In genomic region chr12:29398495-29398894, GRCh38 we compare ENCODE assay signal across 29 cellular contexts. TPM values are rescaled to one million over a fixed set of nuclear protein-coding genes. Genes with fewer than 3 reads are reported as not detected.
DNase-seq lines count a peak whose midpoint lies in the region; ATAC-seq lines count a peak whose summit lies in the region.
"Had no signal": no experiment of that assay in that cellular context is flagged by ENCODE, and none has a peak within 500 bp of the region (broad histone marks: within the 10 kb centered on the region; RNA-seq: fewer than 3 reads in every experiment).

No MANE protein-coding gene starts in this region.

- H3K4me3 ChIP-seq in naive thymus-derived CD4-positive, alpha-beta T cell (ENCODE audit: low read length): no peak overlapping the region
- H3K4me3 ChIP-seq: esophagus squamous epithelium, pancreas, PC-9, sigmoid colon had no signal

- no peaks in the 10 kb centered on the region for H3K36me3 ChIP-seq in naive thymus-derived CD4-positive, alpha-beta T cell (ENCODE audit: control insufficient read depth in 2 of 3, insufficient read depth in 3 of 3, low read length in 3 of 3)
- H3K36me3 ChIP-seq: esophagus squamous epithelium, pancreas, sigmoid colon had no signal

- ATAC-seq in GM18519 (IDR thresholded peaks at IDR 0.05; ENCODE audit: low FRiP score, unreplicated experiment) (peak; percentile 64), GM21390 (IDR thresholded peaks at IDR 0.05; ENCODE audit: unreplicated experiment) (peak; percentile 61), HG03039 (IDR thresholded peaks at IDR 0.05; ENCODE audit: unreplicated experiment) (peak; percentile 72)
- peak; percentile 68 for ATAC-seq in stimulated activated memory B cell treated with anti-CD40 and anti-IgM and Interleukin-4, amounts not matched to agents 10 μg/mL and 1 μg/mL and 100 μg/mL, for 72 hours
- ATAC-seq in naive thymus-derived CD4-positive, alpha-beta T cell: no peak
- ATAC-seq: activated CD8-positive, alpha-beta T cell treated with anti-CD3 and anti-CD28 coated beads for 36 hours; activated T-cell treated with anti-CD3 and anti-CD28 coated beads, Interleukin-2, amount 50 U/mL, for 4 hours; natural killer cell; pancreas; stimulated activated naive CD8-positive, alpha-beta T cell treated with anti-CD3 and anti-CD28 coated beads, Interleukin-15, Interleukin-2, amounts not matched to agents 100 U/mL and 50 U/mL, for 24 hours; T-helper 17 cell had no signal

- no peaks in the 10 kb centered on the region for H3K9me3 Mint-ChIP-seq in stimulated activated memory B cell treated with anti-CD40 and anti-IgM and Interleukin-4, amounts not matched to agents 10 μg/mL and 1 μg/mL and 100 μg/mL, for 72 hours
- H3K9me3 Mint-ChIP-seq in naive thymus-derived CD4-positive, alpha-beta T cell: no peaks in the 10 kb centered on the region
- H3K9me3 Mint-ChIP-seq: activated CD8-positive, alpha-beta T cell treated with anti-CD3 and anti-CD28 coated beads for 36 hours; activated T-cell treated with anti-CD3 and anti-CD28 coated beads, Interleukin-2, amount 50 U/mL, for 4 hours; natural killer cell had no signal

- H3K36me3 Mint-ChIP-seq in stimulated activated memory B cell treated with anti-CD40 and anti-IgM and Interleukin-4, amounts not matched to agents 10 μg/mL and 1 μg/mL and 100 μg/mL, for 72 hours: no peaks in the 10 kb centered on the region
- no peaks in the 10 kb centered on the region for H3K36me3 Mint-ChIP-seq in naive thymus-derived CD4-positive, alpha-beta T cell
- H3K36me3 Mint-ChIP-seq: natural killer cell had no signal

- H3K9me3 ChIP-seq in naive thymus-derived CD4-positive, alpha-beta T cell (ENCODE audit: control insufficient read depth in 2 of 3, low read length in 3 of 3): no peaks in the 10 kb centered on the region
- H3K9me3 ChIP-seq: esophagus squamous epithelium, pancreas, sigmoid colon had no signal

- POLR2A ChIA-PET in naive thymus-derived CD4-positive, alpha-beta T cell (lab: Charles Lee): interaction anchor here (0.7 kb wide), 1 partner anchor 28 kb away, joined by 3 read pairs; no protein-coding TSS in a partner anchor

- no peak overlapping the region for H3K27ac ChIP-seq in naive thymus-derived CD4-positive, alpha-beta T cell (ENCODE audit: low read depth, low read length)
- H3K27ac ChIP-seq: esophagus squamous epithelium, pancreas, PC-9, sigmoid colon had no signal

- H3K27me3 Mint-ChIP-seq in stimulated activated memory B cell treated with anti-CD40 and anti-IgM and Interleukin-4, amounts not matched to agents 10 μg/mL and 1 μg/mL and 100 μg/mL, for 72 hours: peaks cover 9% of the 10 kb centered on the region
- peaks cover 0 to 41% (median 8%) of the 10 kb centered on the region in 5 donors for H3K27me3 Mint-ChIP-seq in naive thymus-derived CD4-positive, alpha-beta T cell

- no peak for DNase-seq in naive thymus-derived CD4-positive, alpha-beta T cell
- DNase-seq in NCI-H2196 (lab: John Stamatoyannopoulos, UW; ENCODE audit: unreplicated experiment): no peak
- no peak for DNase-seq in stimulated activated CD4-positive, alpha-beta T cell treated with anti-CD3 and anti-CD28 coated beads, Interleukin-4, amount 100 ng/mL, for 4 hours
- DNase-seq: activated CD4-positive, CD25-positive, alpha-beta regulatory T cell; activated CD8-positive, alpha-beta T cell treated with anti-CD3 and anti-CD28 coated beads for 36 hours; activated naive CD4-positive, alpha-beta T cell treated with anti-CD3 and anti-CD28 coated beads, Interleukin-2, amount 50 U/mL, for 16 hours; activated T-cell treated with anti-CD3 and anti-CD28 coated beads, Interleukin-2, amount 50 U/mL, for 4 hours; AML-193; aorta; DND-41; effector CD8-positive, alpha-beta T cell; esophagus squamous epithelium; H7; Karpas-422; mesendoderm; natural killer cell; NCI-H1417; NCI-H69; pancreas; PC-9; SIG-M5; sigmoid colon; stimulated activated naive CD8-positive, alpha-beta T cell treated with anti-CD3 and anti-CD28 coated beads, Interleukin-15, Interleukin-2, amounts not matched to agents 100 U/mL and 50 U/mL, for 24 hours; T-helper 17 cell; trophoblast cell had no signal

- H3K4me1 Mint-ChIP-seq in stimulated activated memory B cell treated with anti-CD40 and anti-IgM and Interleukin-4, amounts not matched to agents 10 μg/mL and 1 μg/mL and 100 μg/mL, for 72 hours: no peaks in the 10 kb centered on the region
- no peaks in the 10 kb centered on the region for H3K4me1 Mint-ChIP-seq in naive thymus-derived CD4-positive, alpha-beta T cell
- H3K4me1 Mint-ChIP-seq: natural killer cell had no signal

- no peak overlapping the region for H3K27ac Mint-ChIP-seq in stimulated activated memory B cell treated with anti-CD40 and anti-IgM and Interleukin-4, amounts not matched to agents 10 μg/mL and 1 μg/mL and 100 μg/mL, for 72 hours
- no peak overlapping the region for H3K27ac Mint-ChIP-seq in naive thymus-derived CD4-positive, alpha-beta T cell
- H3K27ac Mint-ChIP-seq: activated CD8-positive, alpha-beta T cell treated with anti-CD3 and anti-CD28 coated beads for 36 hours; natural killer cell; T-helper 17 cell had no signal

- no peaks in the 10 kb centered on the region for H3K4me1 ChIP-seq in naive thymus-derived CD4-positive, alpha-beta T cell (ENCODE audit: control insufficient read depth in 2 of 2, insufficient read depth in 2 of 2, low read length in 2 of 2)
- H3K4me1 ChIP-seq: esophagus squamous epithelium, pancreas, sigmoid colon had no signal

- H3K27me3 ChIP-seq in naive thymus-derived CD4-positive, alpha-beta T cell (ENCODE audit: control insufficient read depth in 2 of 2, insufficient read depth in 2 of 2, low read length in 2 of 2): no peaks in the 10 kb centered on the region
- H3K27me3 ChIP-seq: esophagus squamous epithelium, pancreas, sigmoid colon had no signal

- no peak overlapping the region for H3K4me3 Mint-ChIP-seq in stimulated activated memory B cell treated with anti-CD40 and anti-IgM and Interleukin-4, amounts not matched to agents 10 μg/mL and 1 μg/mL and 100 μg/mL, for 72 hours
- no peak overlapping the region for H3K4me3 Mint-ChIP-seq in naive thymus-derived CD4-positive, alpha-beta T cell
- H3K4me3 Mint-ChIP-seq: activated CD8-positive, alpha-beta T cell treated with anti-CD3 and anti-CD28 coated beads for 36 hours; activated T-cell treated with anti-CD3 and anti-CD28 coated beads, Interleukin-2, amount 50 U/mL, for 4 hours; natural killer cell; T-helper 17 cell had no signal

- CTCF ChIA-PET in naive thymus-derived CD4-positive, alpha-beta T cell (lab: Charles Lee): no interaction called here

- intact Hi-C loops in naive thymus-derived CD4-positive, alpha-beta T cell (cut with micrococcal nuclease): no loop called here

RNA-seq across cellular contexts. Expression of gene ERGIC2, which starts 17.5 kb away (rescaled TPM):
- 10 to 100 TPM; 36.0 to 85.7 (median 78.6) TPM for total RNA-seq in naive thymus-derived CD4-positive, alpha-beta T cell
- 10 to 100 TPM; 55.9 to 84.3 TPM for polyA plus RNA-seq in naive thymus-derived CD4-positive, alpha-beta T cell
